In genomic region chr17:44065668-44066203, GRCh38 we compare ENCODE assay signal across 8 cellular contexts. TPM values are rescaled to one million over a fixed set of nuclear protein-coding genes. Genes with fewer than 3 reads are reported as not detected.
DNase-seq lines count a peak whose midpoint lies in the region; ATAC-seq and TF ChIP-seq lines count a peak whose summit lies in the region.

No MANE protein-coding gene starts in this region.

- peaks cover 31% of the 10 kb centered on the region for H3K4me1 ChIP-seq in psoas muscle

- H3K9me3 Mint-ChIP-seq in activated CD4-positive, alpha-beta memory T cell treated with anti-CD3 and anti-CD28 coated beads for 36 hours = no peaks in the 10 kb centered on the region

- no peak for TF ChIP-seq CTCF in fibroblast of mammary gland (conservative IDR thresholded peaks at IDR 0.05; ENCODE audit: control insufficient read depth, insufficient read depth, low read depth, low read length)
- TF ChIP-seq CTCF in psoas muscle (IDR thresholded peaks at IDR 0.05) = no peak

- no peaks in the 10 kb centered on the region for H3K9me3 ChIP-seq in psoas muscle

- WGBS in psoas muscle, 3 donors = 0 to 4% (median 2%) methylated on average over 9 of the region's 9 CpGs

- peaks cover 8 to 30% of the 10 kb centered on the region in 2 donors for H3K36me3 ChIP-seq in psoas muscle (ENCODE audit: insufficient read depth in 1 of 2, low read depth in 1 of 2)

- intact Hi-C loops in activated CD4-positive, alpha-beta memory T cell treated with anti-CD3 and anti-CD28 coated beads for 36 hours (cut with micrococcal nuclease) = loop anchor here (1.0 to 2.0 kb wide), 3 partner anchors 59 to 121 kb away; partner anchors contain the start of genes HROB and TMUB2
- intact Hi-C loops in psoas muscle (cut with DNase I) (no loop called here), posterior vena cava (cut with DNase I) (no loop called here)

- H3K27ac ChIP-seq in psoas muscle = peak overlapping the region; percentile 90

- H3K4me1 Mint-ChIP-seq in activated CD4-positive, alpha-beta memory T cell treated with anti-CD3 and anti-CD28 coated beads for 36 hours (ENCODE audit: low read depth) = peaks cover 54% of the 10 kb centered on the region

- peak overlapping the region; percentile 90 for H3K4me3 Mint-ChIP-seq in activated CD4-positive, alpha-beta memory T cell treated with anti-CD3 and anti-CD28 coated beads for 36 hours

- H3K4me3 ChIP-seq in fibroblast of mammary gland (ENCODE audit: control insufficient read depth, low read depth, low read length) (peak overlapping the region; percentile 74), psoas muscle (peak overlapping the region; percentile 79)

- peaks cover 29% of the 10 kb centered on the region for H3K36me3 Mint-ChIP-seq in activated CD4-positive, alpha-beta memory T cell treated with anti-CD3 and anti-CD28 coated beads for 36 hours

- no peaks in the 10 kb centered on the region for H3K27me3 ChIP-seq in psoas muscle (ENCODE audit: insufficient read depth in 3 of 3, low read length in 2 of 3)

- POLR2A ChIA-PET in activated CD4-positive, alpha-beta memory T cell treated with anti-CD3 and anti-CD28 coated beads for 36 hours (lab: Charles Lee) = interaction anchor here (0.6 to 1.5 kb wide), 4 partner anchors 8 to 121 kb away, joined by 3 to 9 read pairs (median 3); partner anchors contain the start of gene TMUB2

- ATAC-seq in psoas muscle (no peak), GM19395 (IDR thresholded peaks at IDR 0.05; ENCODE audit: unreplicated experiment) (no peak), GM18511 (IDR thresholded peaks at IDR 0.05; ENCODE audit: unreplicated experiment) (no peak)

- DNase-seq in DMS53 (lab: John Stamatoyannopoulos, UW) = peak; percentile 46
- no peak for DNase-seq in DMS53 treated with DMSO at 0.1 percent for 48 hours (lab: John Stamatoyannopoulos, UW; ENCODE audit: unreplicated experiment)
- peak; percentile 23 for DNase-seq in activated CD4-positive, alpha-beta memory T cell treated with anti-CD3 and anti-CD28 coated beads for 36 hours
- DNase-seq in fibroblast of mammary gland (ENCODE audit: low read depth) = no peak
- no peak for DNase-seq in psoas muscle
- no peak for DNase-seq in posterior vena cava (ENCODE audit: low spot score)

- no peaks in the 10 kb centered on the region for H3K27me3 Mint-ChIP-seq in activated CD4-positive, alpha-beta memory T cell treated with anti-CD3 and anti-CD28 coated beads for 36 hours

- CTCF ChIA-PET in activated CD4-positive, alpha-beta memory T cell treated with anti-CD3 and anti-CD28 coated beads for 36 hours (lab: Charles Lee) = interaction anchor here (0.7 to 1.6 kb wide), 4 partner anchors 18 to 258 kb away, joined by 3 to 5 read pairs (median 3); partner anchors contain the start of gene HDAC5

- peak overlapping the region; percentile 87 for H3K27ac Mint-ChIP-seq in activated CD4-positive, alpha-beta memory T cell treated with anti-CD3 and anti-CD28 coated beads for 36 hours

RNA-seq across cellular contexts. Expression of gene LSM12, which starts 0.7 kb away (rescaled TPM):
- total RNA-seq in activated CD4-positive, alpha-beta memory T cell treated with anti-CD3 and anti-CD28 coated beads for 36 hours = 10 to 100 TPM; 76.8 to 81.8 TPM
- 10 to 100 TPM; 39.6 to 65.9 (median 52.9) TPM for total RNA-seq in psoas muscle
- 10 to 100 TPM; 42.7 to 52.9 (median 47.9) TPM for polyA plus RNA-seq in psoas muscle
- total RNA-seq in posterior vena cava = 10 to 100 TPM; 37.5 to 38.2 TPM

RNA-seq across cellular contexts. Expression of gene G6PC3, which starts 4.8 kb away (rescaled TPM):
- total RNA-seq in activated CD4-positive, alpha-beta memory T cell treated with anti-CD3 and anti-CD28 coated beads for 36 hours = 10 to 100 TPM; 20.7 to 21.9 TPM
- 10 to 100 TPM; 27.7 to 43.3 (median 37.6) TPM for total RNA-seq in psoas muscle
- 10 to 100 TPM; 43.9 to 72.9 (median 61.0) TPM for polyA plus RNA-seq in psoas muscle
- total RNA-seq in posterior vena cava = 10 to 100 TPM; 40.3 to 41.4 TPM

RNA-seq across cellular contexts. Expression of gene TMEM101, which starts 51.0 kb away (rescaled TPM):
- 10 to 100 TPM; 27.6 to 28.2 TPM for total RNA-seq in activated CD4-positive, alpha-beta memory T cell treated with anti-CD3 and anti-CD28 coated beads for 36 hours
- total RNA-seq in psoas muscle (10 to 100 TPM; 13.2 to 25.4 (median 18.3) TPM), posterior vena cava (10 to 100 TPM; 12.9 to 14.8 TPM)
- polyA plus RNA-seq in psoas muscle = 10 to 100 TPM; 22.2 to 52.6 (median 42.4) TPM

RNA-seq across cellular contexts. Expression of gene HDAC5, which starts 57.7 kb away (rescaled TPM):
- total RNA-seq in activated CD4-positive, alpha-beta memory T cell treated with anti-CD3 and anti-CD28 coated beads for 36 hours = 10 to 100 TPM; 18.0 to 19.0 TPM
- total RNA-seq in psoas muscle = 10 to 100 TPM; 24.4 to 75.6 (median 61.2) TPM
- 10 to 100 TPM in 2 of 3 donors, 1 to 10 TPM in 1; 8.8 to 35.8 (median 30.2) TPM for polyA plus RNA-seq in psoas muscle
- total RNA-seq in posterior vena cava = 10 to 100 TPM; 28.5 to 51.7 TPM

Comparison
In these comparisons a context has a peak if more than half of its experiments do, and no peak if none do; other contexts are left out.
1. DNase-seq: peak in DMS53 (single experiment) and activated CD4-positive, alpha-beta memory T cell treated with anti-CD3 and anti-CD28 coated beads for 36 hours (single experiment); none in DMS53 treated with DMSO at 0.1 percent for 48 hours (single experiment), fibroblast of mammary gland (single experiment), psoas muscle (0 of 2) and posterior vena cava (single experiment).